In the genomic region with DNA sequence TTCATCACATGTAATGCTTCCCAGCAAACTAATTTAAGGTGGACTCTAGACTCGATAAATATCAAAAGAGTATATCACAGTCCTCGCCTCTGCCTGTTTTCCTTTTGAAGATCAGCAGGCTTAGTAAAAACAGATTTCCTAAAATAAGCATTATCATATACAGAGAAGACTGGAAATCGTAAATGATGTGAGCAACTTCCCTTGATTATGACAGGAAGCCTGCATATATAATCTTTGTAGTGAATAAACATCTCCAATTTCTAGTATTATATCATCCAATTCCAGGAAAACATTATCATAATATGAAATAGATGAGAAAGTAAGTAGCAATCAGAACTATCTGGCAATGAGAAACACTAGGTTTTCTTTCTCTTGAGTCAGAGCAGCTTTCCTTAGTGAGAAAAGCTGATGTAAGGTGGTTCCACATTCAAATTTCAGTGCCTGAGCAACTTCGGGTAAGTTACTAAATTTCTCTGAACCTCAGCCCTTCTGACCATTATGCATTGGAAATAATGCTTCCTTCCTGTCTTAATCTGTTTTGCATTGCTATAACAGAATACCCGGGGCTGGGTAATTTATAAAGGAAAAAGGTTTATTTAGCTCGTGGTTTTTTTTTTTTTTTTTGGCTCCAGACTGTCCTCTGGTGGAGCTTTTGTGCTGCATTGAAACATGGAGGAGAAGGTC, we compare ENCODE assay signal across 10 cellular contexts. TPM values are rescaled to one million over a fixed set of nuclear protein-coding genes. Genes with fewer than 3 reads are reported as not detected.
DNase-seq lines count a peak whose midpoint lies in the region; ATAC-seq and TF ChIP-seq lines count a peak whose summit lies in the region.
"Had no signal": no experiment of that assay in that cellular context is flagged by ENCODE, and none has a peak within 500 bp of the region (broad histone marks: within the 10 kb centered on the region; RNA-seq: fewer than 3 reads in every experiment).

No MANE protein-coding gene starts in this region.

- H3K9me2 ChIP-seq in GM23338 (ENCODE audit: insufficient read depth) (no peaks in the 10 kb centered on the region), hepatocyte (replicated peaks; ENCODE audit: insufficient read depth) (no peaks in the 10 kb centered on the region)

- no peak overlapping the region for H3K4me3 Mint-ChIP-seq in GM23338
- no peak overlapping the region for H3K4me3 Mint-ChIP-seq in activated CD4-positive, alpha-beta memory T cell treated with anti-CD3 and anti-CD28 coated beads for 36 hours
- H3K4me3 Mint-ChIP-seq: activated naive CD4-positive, alpha-beta T cell treated with anti-CD3 and anti-CD28 coated beads, Interleukin-2, amount 50 U/mL, for 24 hours had no signal

- no peaks in the 10 kb centered on the region for H3K79me2 ChIP-seq in GM23338 (replicated peaks; ENCODE audit: insufficient read depth)
- H3K79me2 ChIP-seq in hepatocyte = no peaks in the 10 kb centered on the region

- H3K27ac ChIP-seq in GM23338 (ENCODE audit: low read depth) (no peak overlapping the region), hepatocyte (no peak overlapping the region), substantia nigra (ENCODE audit: low read depth, low read length, poor library complexity, severe bottlenecking) (no peak overlapping the region)

- H3K27me3 ChIP-seq in BE2C (no peaks in the 10 kb centered on the region), GM23338 (ENCODE audit: insufficient read depth) (no peaks in the 10 kb centered on the region), hepatocyte (no peaks in the 10 kb centered on the region)

- H3K4me1 ChIP-seq in BE2C = no peaks in the 10 kb centered on the region; the same call in 1 of the 2 replicates
- peaks cover 3% of the 10 kb centered on the region; the same call in 1 of the 2 replicates for H3K4me1 ChIP-seq in GM23338 (ENCODE audit: insufficient read depth)
- H3K4me1 ChIP-seq in hepatocyte (ENCODE audit: insufficient read depth) = no peaks in the 10 kb centered on the region

- peaks cover 24% of the 10 kb centered on the region; the same call in 2 of the 3 replicates for H3K9me3 Mint-ChIP-seq in GM23338
- H3K9me3 Mint-ChIP-seq in activated CD4-positive, alpha-beta memory T cell treated with anti-CD3 and anti-CD28 coated beads for 36 hours = peaks cover 33% of the 10 kb centered on the region
- H3K9me3 Mint-ChIP-seq: activated naive CD4-positive, alpha-beta T cell treated with anti-CD3 and anti-CD28 coated beads, Interleukin-2, amount 50 U/mL, for 24 hours had no signal

- POLR2A ChIA-PET in activated CD4-positive, alpha-beta memory T cell treated with anti-CD3 and anti-CD28 coated beads for 36 hours (lab: Charles Lee) = interaction anchor here (1.1 to 1.2 kb wide), 3 partner anchors 12 to 104 kb away, joined by 4 to 11 read pairs (median 9); a partner anchor contains a TSS

- TF ChIP-seq CTCF in BE2C (IDR thresholded peaks at IDR 0.05; ENCODE audit: low read depth, low read length) = peak; percentile 53
- peak; percentile 43 to 56 for TF ChIP-seq CTCF in GM23338 (conservative IDR thresholded peaks at IDR 0.05; ENCODE audit: low read depth in 2 of 2)
- TF ChIP-seq CTCF in hepatocyte (IDR thresholded peaks at IDR 0.05; ENCODE audit: poor library complexity) = peak; percentile 8

- no peak overlapping the region for H3K4me3 ChIP-seq in BE2C (ENCODE audit: low read depth, low read length)
- H3K4me3 ChIP-seq in GM23338 = no peak overlapping the region
- no peak overlapping the region for H3K4me3 ChIP-seq in hepatocyte

- no peaks in the 10 kb centered on the region for H3K9me3 ChIP-seq in BE2C
- H3K9me3 ChIP-seq in hepatocyte (ENCODE audit: low read depth) = no peaks in the 10 kb centered on the region

- CTCF ChIA-PET in activated CD4-positive, alpha-beta memory T cell treated with anti-CD3 and anti-CD28 coated beads for 36 hours (lab: Charles Lee) = interaction anchor here (1.2 kb wide), 1 partner anchor 13 kb away, joined by 6 read pairs; a partner anchor contains a TSS

- H3F3A ChIP-seq in GM23338 (replicated peaks; ENCODE audit: low read depth) = no peaks in the 10 kb centered on the region

- 77% methylated on average over 6 of the region's 6 CpGs for WGBS in hepatocyte (ENCODE audit: low lambda C conversion rate, missing lambda C conversion rate)

- DNase-seq in BE2C (no peak), GM23338 (ENCODE audit: low spot score) (peak; percentile 37), hepatocyte (ENCODE audit: low spot score) (no peak), substantia nigra (lab: John Stamatoyannopoulos, UW) (no peak), SW480 (ENCODE audit: low spot score) (no peak)
- DNase-seq in activated CD4-positive, alpha-beta memory T cell treated with anti-CD3 and anti-CD28 coated beads for 36 hours = no peak
- DNase-seq: NCI-H1930 had no signal

- no peaks in the 10 kb centered on the region for H3K36me3 ChIP-seq in BE2C
- H3K36me3 ChIP-seq in GM23338 (ENCODE audit: insufficient read depth) = no peaks in the 10 kb centered on the region
- no peaks in the 10 kb centered on the region for H3K36me3 ChIP-seq in hepatocyte (replicated peaks; ENCODE audit: insufficient read depth, low read depth)

- intact Hi-C loops in activated CD4-positive, alpha-beta memory T cell treated with anti-CD3 and anti-CD28 coated beads for 36 hours (cut with micrococcal nuclease) = loop anchor here (1.0 to 5.0 kb wide), 4 partner anchors 8 to 141 kb away; a partner anchor contains a TSS

- H4K20me1 ChIP-seq in GM23338 (replicated peaks; ENCODE audit: insufficient read depth) = no peaks in the 10 kb centered on the region
- H4K20me1 ChIP-seq in hepatocyte (ENCODE audit: insufficient read depth, poor library complexity, severe bottlenecking) = no peaks in the 10 kb centered on the region

- peak; percentile 45; the same call in 2 of the 3 replicates for ATAC-seq in GM23338
- no peak for ATAC-seq in GM19463 (IDR thresholded peaks at IDR 0.05; ENCODE audit: unreplicated experiment)
- ATAC-seq in GM21447 (IDR thresholded peaks at IDR 0.05; ENCODE audit: unreplicated experiment) = no peak

- H3K4me1 Mint-ChIP-seq in GM23338 = peaks cover 13% of the 10 kb centered on the region
- H3K4me1 Mint-ChIP-seq in activated CD4-positive, alpha-beta memory T cell treated with anti-CD3 and anti-CD28 coated beads for 36 hours (ENCODE audit: low read depth) = peaks cover 38% of the 10 kb centered on the region
- H3K4me1 Mint-ChIP-seq: activated naive CD4-positive, alpha-beta T cell treated with anti-CD3 and anti-CD28 coated beads, Interleukin-2, amount 50 U/mL, for 24 hours had no signal

- H2AFZ ChIP-seq in GM23338 (no peak overlapping the region), hepatocyte (no peak overlapping the region)

- H3K4me2 ChIP-seq in GM23338 = no peak overlapping the region
- no peak overlapping the region for H3K4me2 ChIP-seq in hepatocyte

- H3K27ac Mint-ChIP-seq in GM23338 = no peak overlapping the region
- H3K27ac Mint-ChIP-seq in activated CD4-positive, alpha-beta memory T cell treated with anti-CD3 and anti-CD28 coated beads for 36 hours = peak overlapping the region; percentile 95
- H3K27ac Mint-ChIP-seq: activated naive CD4-positive, alpha-beta T cell treated with anti-CD3 and anti-CD28 coated beads, Interleukin-2, amount 50 U/mL, for 24 hours had no signal

- peaks cover 6% of the 10 kb centered on the region for H3K27me3 Mint-ChIP-seq in GM23338 (ENCODE audit: insufficient read depth, low read depth, poor library complexity)
- H3K27me3 Mint-ChIP-seq in activated CD4-positive, alpha-beta memory T cell treated with anti-CD3 and anti-CD28 coated beads for 36 hours = peaks cover 5% of the 10 kb centered on the region
- H3K27me3 Mint-ChIP-seq: activated naive CD4-positive, alpha-beta T cell treated with anti-CD3 and anti-CD28 coated beads, Interleukin-2, amount 50 U/mL, for 24 hours had no signal

- peaks cover 16% of the 10 kb centered on the region; the same call in 2 of the 3 replicates for H3K36me3 Mint-ChIP-seq in GM23338 (ENCODE audit: low read depth)
- H3K36me3 Mint-ChIP-seq in activated CD4-positive, alpha-beta memory T cell treated with anti-CD3 and anti-CD28 coated beads for 36 hours = peaks cover 31% of the 10 kb centered on the region

TF ChIP-seq in GM23338, 12 proteins besides CTCF, POLR2A, EP300 and RAD21 (continues in another document):
- TF ChIP-seq, protein P1, sequence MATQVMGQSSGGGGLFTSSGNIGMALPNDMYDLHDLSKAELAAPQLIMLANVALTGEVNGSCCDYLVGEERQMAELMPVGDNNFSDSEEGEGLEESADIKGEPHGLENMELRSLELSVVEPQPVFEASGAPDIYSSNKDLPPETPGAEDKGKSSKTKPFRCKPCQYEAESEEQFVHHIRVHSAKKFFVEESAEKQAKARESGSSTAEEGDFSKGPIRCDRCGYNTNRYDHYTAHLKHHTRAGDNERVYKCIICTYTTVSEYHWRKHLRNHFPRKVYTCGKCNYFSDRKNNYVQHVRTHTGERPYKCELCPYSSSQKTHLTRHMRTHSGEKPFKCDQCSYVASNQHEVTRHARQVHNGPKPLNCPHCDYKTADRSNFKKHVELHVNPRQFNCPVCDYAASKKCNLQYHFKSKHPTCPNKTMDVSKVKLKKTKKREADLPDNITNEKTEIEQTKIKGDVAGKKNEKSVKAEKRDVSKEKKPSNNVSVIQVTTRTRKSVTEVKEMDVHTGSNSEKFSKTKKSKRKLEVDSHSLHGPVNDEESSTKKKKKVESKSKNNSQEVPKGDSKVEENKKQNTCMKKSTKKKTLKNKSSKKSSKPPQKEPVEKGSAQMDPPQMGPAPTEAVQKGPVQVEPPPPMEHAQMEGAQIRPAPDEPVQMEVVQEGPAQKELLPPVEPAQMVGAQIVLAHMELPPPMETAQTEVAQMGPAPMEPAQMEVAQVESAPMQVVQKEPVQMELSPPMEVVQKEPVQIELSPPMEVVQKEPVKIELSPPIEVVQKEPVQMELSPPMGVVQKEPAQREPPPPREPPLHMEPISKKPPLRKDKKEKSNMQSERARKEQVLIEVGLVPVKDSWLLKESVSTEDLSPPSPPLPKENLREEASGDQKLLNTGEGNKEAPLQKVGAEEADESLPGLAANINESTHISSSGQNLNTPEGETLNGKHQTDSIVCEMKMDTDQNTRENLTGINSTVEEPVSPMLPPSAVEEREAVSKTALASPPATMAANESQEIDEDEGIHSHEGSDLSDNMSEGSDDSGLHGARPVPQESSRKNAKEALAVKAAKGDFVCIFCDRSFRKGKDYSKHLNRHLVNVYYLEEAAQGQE (IDR thresholded peaks at IDR 0.05; ENCODE audit: unreplicated experiment) = no peak
- TF ChIP-seq ZNF114 (CRISPR knock-in tag; IDR thresholded peaks at IDR 0.05) = no peak
- no peak for TF ChIP-seq JUNB (IDR thresholded peaks at IDR 0.05; ENCODE audit: unreplicated experiment)
- TF ChIP-seq NANOG (IDR thresholded peaks at IDR 0.05; ENCODE audit: borderline replicate concordance) = no peak
- TF ChIP-seq POLR2AphosphoS5 (IDR thresholded peaks at IDR 0.05; ENCODE audit: low read depth) = no peak
- TF ChIP-seq STAT1 (IDR thresholded peaks at IDR 0.05; ENCODE audit: unreplicated experiment) = no peak

RNA-seq across cellular contexts. Expression of a gene that starts 12.6 kb away (rescaled TPM):
- 4.0 TPM for polyA plus RNA-seq in BE2C (2012; ENCODE audit: insufficient read depth, insufficient read length, low read depth)
- total RNA-seq in GM23338 (2014; rRNA removed; shearing (Covaris generic)) = 52.0 and 66.1 TPM in 2 replicates
- polyA plus RNA-seq in GM23338 (2016; fragmentation: Nextera tagmentation; extraction: Ambion mirVana) = 29.9 and 38.8 TPM in 2 replicates
- 10 to 100 TPM; 17.7 to 20.1 TPM for total RNA-seq in activated CD4-positive, alpha-beta memory T cell treated with anti-CD3 and anti-CD28 coated beads for 36 hours
- 11.9 and 14.5 TPM in 2 replicates for total RNA-seq in hepatocyte
- polyA plus RNA-seq in hepatocyte = 11.9 and 12.1 TPM in 2 replicates
